ENCODE assay signal across 13 cellular contexts in genomic region chr1:203559523-203559922, GRCh38.
DNase-seq lines count a peak whose midpoint lies in the region; ATAC-seq, FAIRE-seq and TF ChIP-seq lines count a peak whose summit lies in the region.
"Had no signal": no experiment of that assay in that cellular context is flagged by ENCODE, and none has a peak within 500 bp of the region (broad histone marks: within the 10 kb centered on the region; RNA-seq: fewer than 3 reads in every experiment).

No MANE protein-coding gene starts in this region.

- FAIRE-seq in GM19239 (lab: Jason Lieb, UNC) = no peak

- no peak for ATAC-seq in Right ventricle myocardium inferior
- ATAC-seq in upper lobe of right lung = no peak
- ATAC-seq: HCT116; stimulated activated memory B cell treated with anti-CD40 and anti-IgM and Interleukin-4, amounts not matched to agents 10 μg/mL and 1 μg/mL and 100 μg/mL, for 72 hours had no signal

- H3K27ac ChIP-seq in left ventricle myocardium inferior (replicated peaks) (peak overlapping the region; percentile 94), coronary artery (peak overlapping the region; percentile 75 to 92), upper lobe of right lung (no peak overlapping the region)

- H3K4me3 ChIP-seq in left ventricle myocardium inferior (no peak overlapping the region), coronary artery (no peak overlapping the region), upper lobe of right lung (no peak overlapping the region)

- no peaks in the 10 kb centered on the region for H3K36me3 Mint-ChIP-seq in nephron (ENCODE audit: low read depth)
- H3K36me3 Mint-ChIP-seq in activated CD4-positive, alpha-beta T cell treated with anti-CD3 and anti-CD28 coated beads, Interleukin-2, amount 10 ng/mL, durations not matched to agents 7 days and 5 days (ENCODE audit: low read depth) = no peaks in the 10 kb centered on the region
- H3K36me3 Mint-ChIP-seq: mesothelial cell of epicardium; stimulated activated memory B cell treated with anti-CD40 and anti-IgM and Interleukin-4, amounts not matched to agents 10 μg/mL and 1 μg/mL and 100 μg/mL, for 72 hours had no signal

- H3K36me3 ChIP-seq in left ventricle myocardium inferior (no peaks in the 10 kb centered on the region), upper lobe of right lung (no peaks in the 10 kb centered on the region)

- no peak for TF ChIP-seq CTCF in left ventricle myocardium inferior (IDR thresholded peaks at IDR 0.05; ENCODE audit: borderline replicate concordance)
- TF ChIP-seq CTCF in coronary artery (IDR thresholded peaks at IDR 0.05) = no peak
- TF ChIP-seq CTCF in nephron (IDR thresholded peaks at IDR 0.05; ENCODE audit: unreplicated experiment in 3 of 3) = no peak
- no peak for TF ChIP-seq CTCF in upper lobe of right lung (IDR thresholded peaks at IDR 0.05)

- H3K4me1 ChIP-seq in left ventricle myocardium inferior (peaks cover 51% of the 10 kb centered on the region), upper lobe of right lung (peaks cover 18% of the 10 kb centered on the region)

- H3K9me3 ChIP-seq in left ventricle myocardium inferior (replicated peaks) (no peaks in the 10 kb centered on the region), upper lobe of right lung (no peaks in the 10 kb centered on the region)

- no peaks in the 10 kb centered on the region for H3K9me3 Mint-ChIP-seq in nephron
- H3K9me3 Mint-ChIP-seq in activated CD4-positive, alpha-beta T cell treated with anti-CD3 and anti-CD28 coated beads, Interleukin-2, amount 10 ng/mL, durations not matched to agents 7 days and 5 days = no peaks in the 10 kb centered on the region
- H3K9me3 Mint-ChIP-seq: mesothelial cell of epicardium had no signal

- H3K4me3 Mint-ChIP-seq in nephron = no peak overlapping the region
- no peak overlapping the region for H3K4me3 Mint-ChIP-seq in activated CD4-positive, alpha-beta T cell treated with anti-CD3 and anti-CD28 coated beads, Interleukin-2, amount 10 ng/mL, durations not matched to agents 7 days and 5 days
- H3K4me3 Mint-ChIP-seq: mesothelial cell of epicardium; stimulated activated memory B cell treated with anti-CD40 and anti-IgM and Interleukin-4, amounts not matched to agents 10 μg/mL and 1 μg/mL and 100 μg/mL, for 72 hours had no signal

- intact Hi-C loops in left ventricle myocardium inferior (cut with micrococcal nuclease) = no loop called here
- intact Hi-C loops in Right ventricle myocardium inferior (cut with DNase I) = loop anchor here (5.0 kb wide), 1 partner anchor 52 kb away; no protein-coding TSS in a partner anchor
- intact Hi-C loops in upper lobe of right lung (cut with DNase I) = no loop called here

- DNase-seq in left ventricle myocardium inferior = no peak
- no peak for DNase-seq in Right ventricle myocardium inferior (ENCODE audit: missing footprints)
- DNase-seq in coronary artery (ENCODE audit: low spot score) = no peak
- DNase-seq in UCSD-AML1 (lab: John Stamatoyannopoulos, UW; ENCODE audit: unreplicated experiment) = no peak
- no peak for DNase-seq in GM19239 (ENCODE audit: insufficient read length, low spot score)
- DNase-seq in upper lobe of right lung = no peak
- no peak for DNase-seq in activated CD4-positive, alpha-beta T cell treated with anti-CD3 and anti-CD28 coated beads, Interleukin-2, amount 10 ng/mL, durations not matched to agents 7 days and 5 days
- DNase-seq: GF-D8, NCI-H524 treated with DMSO at 0.1 percent for 48 hours had no signal

- H3K27ac Mint-ChIP-seq in nephron = peak overlapping the region in 2 of 3 experiments; percentile 19 to 94
- no peak overlapping the region for H3K27ac Mint-ChIP-seq in activated CD4-positive, alpha-beta T cell treated with anti-CD3 and anti-CD28 coated beads, Interleukin-2, amount 10 ng/mL, durations not matched to agents 7 days and 5 days
- H3K27ac Mint-ChIP-seq: mesothelial cell of epicardium; stimulated activated memory B cell treated with anti-CD40 and anti-IgM and Interleukin-4, amounts not matched to agents 10 μg/mL and 1 μg/mL and 100 μg/mL, for 72 hours had no signal

- H3K27me3 Mint-ChIP-seq in nephron (ENCODE audit: low read depth) = peaks cover 18% of the 10 kb centered on the region
- H3K27me3 Mint-ChIP-seq in activated CD4-positive, alpha-beta T cell treated with anti-CD3 and anti-CD28 coated beads, Interleukin-2, amount 10 ng/mL, durations not matched to agents 7 days and 5 days = peaks cover 11% of the 10 kb centered on the region
- H3K27me3 Mint-ChIP-seq: stimulated activated memory B cell treated with anti-CD40 and anti-IgM and Interleukin-4, amounts not matched to agents 10 μg/mL and 1 μg/mL and 100 μg/mL, for 72 hours had no signal

- H3K27me3 ChIP-seq in left ventricle myocardium inferior (ENCODE audit: low read depth) (no peaks in the 10 kb centered on the region), upper lobe of right lung (no peaks in the 10 kb centered on the region)

- CTCF ChIA-PET in activated CD4-positive, alpha-beta T cell treated with anti-CD3 and anti-CD28 coated beads, Interleukin-2, amount 10 ng/mL, durations not matched to agents 7 days and 5 days (lab: Charles Lee) = interaction anchor here (0.6 kb wide), 1 partner anchor 99 kb away, joined by 4 read pairs; no protein-coding TSS in a partner anchor

- peaks cover 58% of the 10 kb centered on the region for H3K4me1 Mint-ChIP-seq in nephron
- H3K4me1 Mint-ChIP-seq in activated CD4-positive, alpha-beta T cell treated with anti-CD3 and anti-CD28 coated beads, Interleukin-2, amount 10 ng/mL, durations not matched to agents 7 days and 5 days = no peaks in the 10 kb centered on the region

- POLR2A ChIA-PET in activated CD4-positive, alpha-beta T cell treated with anti-CD3 and anti-CD28 coated beads, Interleukin-2, amount 10 ng/mL, durations not matched to agents 7 days and 5 days (lab: Charles Lee) = no interaction called here
